Comparison of ENCODE assay signal across 29 cellular contexts in the genomic region with DNA sequence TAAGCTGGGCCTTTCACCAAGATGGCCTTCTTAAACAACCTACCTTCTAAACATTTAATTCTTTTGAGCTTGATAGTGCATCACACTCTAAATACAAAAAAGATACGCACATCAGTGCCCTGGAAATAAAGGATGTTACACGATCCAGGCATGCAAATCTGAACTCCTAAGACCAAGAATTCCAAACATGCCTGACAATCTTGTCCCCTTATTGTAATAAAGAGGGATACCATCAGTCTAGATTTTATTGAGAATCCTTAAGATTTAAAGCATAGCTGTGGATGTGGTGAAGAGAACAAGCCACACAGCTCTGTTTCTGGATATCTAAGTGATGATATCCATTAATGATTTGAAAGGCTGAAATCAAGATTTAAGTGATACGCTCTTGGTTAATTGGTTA.
"Had no signal": no experiment of that assay in that cellular context is flagged by ENCODE, and none has a peak within 500 bp of the region (broad histone marks: within the 10 kb centered on the region; RNA-seq: fewer than 3 reads in every experiment).

No MANE protein-coding gene starts in this region.

- H3K9me3 ChIP-seq: ascending aorta, body of pancreas had no signal

- ATAC-seq: activated CD4-positive, CD25-positive, alpha-beta regulatory T cell treated with anti-CD3 and anti-CD28 coated beads, Interleukin-2, amount 50 U/mL, for 24 hours; activated CD8-positive, alpha-beta memory T cell treated with anti-CD3 and anti-CD28 coated beads, Interleukin-2, amount 10 ng/mL, durations not matched to agents 7 days and 5 days; activated CD8-positive, alpha-beta T cell treated with anti-CD3 and anti-CD28 coated beads, Interleukin-2, amount 10 ng/mL, durations not matched to agents 7 days and 5 days; body of pancreas; esophagus mucosa; T-helper 17 cell had no signal

- H3K27me3 ChIP-seq: ascending aorta, body of pancreas had no signal

- H3K4me3 Mint-ChIP-seq: activated B cell treated with CpG ODN at 0.5 μM for 24 hours; activated CD4-positive, alpha-beta memory T cell treated with anti-CD3 and anti-CD28 coated beads for 36 hours; activated CD8-positive, alpha-beta memory T cell treated with anti-CD3 and anti-CD28 coated beads, Interleukin-2, amount 10 ng/mL, durations not matched to agents 7 days and 5 days; activated CD8-positive, alpha-beta T cell treated with anti-CD3 and anti-CD28 coated beads, Interleukin-2, amount 10 ng/mL, durations not matched to agents 7 days and 5 days; activated naive CD4-positive, alpha-beta T cell treated with anti-CD3 and anti-CD28 coated beads for 36 hours; activated naive CD4-positive, alpha-beta T cell treated with anti-CD3 and anti-CD28 coated beads, Interleukin-2, amount 50 U/mL, for 24 hours; activated naive CD8-positive, alpha-beta T cell treated with anti-CD3 and anti-CD28 coated beads for 36 hours; activated T-helper 1 cell treated with anti-CD3 and anti-CD28 coated beads, Interleukin-12 subunit alpha, Interleukin-12 subunit beta, Interleukin-2, Interleukin-4 antibody, amounts not matched to agents 30 ng/mL and 10 ng/mL and 1 ng/mL, durations not matched to agents 14 hours and 24 hours and 36 hours; T-helper 17 cell; T-helper 2 cell treated with Interferon-gamma antibody and Interleukin-4, amounts not matched to agents 5 μg/mL and 100 μg/mL, for 36 hours had no signal

- H3K4me3 ChIP-seq: ascending aorta, body of pancreas had no signal

- H3K27ac Mint-ChIP-seq: activated B cell treated with CpG ODN at 0.5 μM for 24 hours; activated CD4-positive, alpha-beta memory T cell treated with anti-CD3 and anti-CD28 coated beads for 36 hours; activated CD8-positive, alpha-beta memory T cell treated with anti-CD3 and anti-CD28 coated beads, Interleukin-2, amount 10 ng/mL, durations not matched to agents 7 days and 5 days; activated CD8-positive, alpha-beta T cell treated with anti-CD3 and anti-CD28 coated beads, Interleukin-2, amount 10 ng/mL, durations not matched to agents 7 days and 5 days; activated naive CD4-positive, alpha-beta T cell treated with anti-CD3 and anti-CD28 coated beads for 36 hours; activated naive CD4-positive, alpha-beta T cell treated with anti-CD3 and anti-CD28 coated beads, Interleukin-2, amount 50 U/mL, for 24 hours; activated naive CD8-positive, alpha-beta T cell treated with anti-CD3 and anti-CD28 coated beads for 36 hours; activated T-helper 1 cell treated with anti-CD3 and anti-CD28 coated beads, Interleukin-12 subunit alpha, Interleukin-12 subunit beta, Interleukin-2, Interleukin-4 antibody, amounts not matched to agents 30 ng/mL and 10 ng/mL and 1 ng/mL, durations not matched to agents 14 hours and 24 hours and 36 hours; activated T-helper 2 cell treated with anti-CD3 and anti-CD28 coated beads, Interferon-gamma antibody, Interleukin-2, Interleukin-4, amounts not matched to agents 10 μg/mL and 5 μg/mL and 100 μg/mL, durations not matched to agents 14 hours and 24 hours and 36 hours; T-helper 17 cell; T-helper 2 cell treated with Interferon-gamma antibody and Interleukin-4, amounts not matched to agents 5 μg/mL and 100 μg/mL, for 36 hours had no signal

- H3K27me3 Mint-ChIP-seq: activated B cell treated with CpG ODN at 0.5 μM for 24 hours; activated CD4-positive, alpha-beta memory T cell treated with anti-CD3 and anti-CD28 coated beads for 36 hours; activated CD8-positive, alpha-beta memory T cell treated with anti-CD3 and anti-CD28 coated beads, Interleukin-2, amount 10 ng/mL, durations not matched to agents 7 days and 5 days; activated naive CD4-positive, alpha-beta T cell treated with anti-CD3 and anti-CD28 coated beads, Interleukin-2, amount 50 U/mL, for 24 hours; activated naive CD8-positive, alpha-beta T cell treated with anti-CD3 and anti-CD28 coated beads for 36 hours; T-helper 17 cell had no signal

- DNase-seq: activated B cell treated with CpG ODN at 0.5 μM for 24 hours; activated CD4-positive, alpha-beta memory T cell treated with anti-CD3 and anti-CD28 coated beads for 36 hours; activated CD4-positive, alpha-beta T cell treated with anti-CD3 and anti-CD28 coated beads for 48 hours; activated CD8-positive, alpha-beta memory T cell treated with anti-CD3 and anti-CD28 coated beads, Interleukin-2, amount 10 ng/mL, durations not matched to agents 7 days and 5 days; activated CD8-positive, alpha-beta memory T cell treated with anti-CD3 and anti-CD28 coated beads, Interleukin-2, amount 50 U/mL, for 4 hours; activated CD8-positive, alpha-beta T cell treated with anti-CD3 and anti-CD28 coated beads, Interleukin-2, amount 10 ng/mL, durations not matched to agents 7 days and 5 days; activated effector memory CD4-positive, alpha-beta T cell treated with anti-CD3 and anti-CD28 coated beads, Interleukin-2, amount 50 U/mL, for 16 hours; activated naive CD4-positive, alpha-beta T cell treated with anti-CD3 and anti-CD28 coated beads for 36 hours; activated naive CD8-positive, alpha-beta T cell treated with anti-CD3 and anti-CD28 coated beads for 36 hours; activated T-cell treated with anti-CD3 and anti-CD28 coated beads, Interleukin-2, amount 50 U/mL, for 1 hour; activated T-cell treated with anti-CD3 and anti-CD28 coated beads, Interleukin-2, amount 50 U/mL, for 48 hours; body of pancreas; caudate nucleus; cortex of kidney; dermis blood vessel endothelial cell; effector CD8-positive, alpha-beta T cell; foreskin fibroblast; head of caudate nucleus; T-helper 1 cell; T-helper 17 cell; T1000; WERI-Rb-1 had no signal

- H3K9me3 Mint-ChIP-seq: activated B cell treated with CpG ODN at 0.5 μM for 24 hours; activated CD4-positive, alpha-beta memory T cell treated with anti-CD3 and anti-CD28 coated beads for 36 hours; activated naive CD4-positive, alpha-beta T cell treated with anti-CD3 and anti-CD28 coated beads for 36 hours; activated naive CD4-positive, alpha-beta T cell treated with anti-CD3 and anti-CD28 coated beads, Interleukin-2, amount 50 U/mL, for 24 hours; activated naive CD8-positive, alpha-beta T cell treated with anti-CD3 and anti-CD28 coated beads for 36 hours; activated T-helper 1 cell treated with anti-CD3 and anti-CD28 coated beads, Interleukin-12 subunit alpha, Interleukin-12 subunit beta, Interleukin-2, Interleukin-4 antibody, amounts not matched to agents 30 ng/mL and 10 ng/mL and 1 ng/mL, durations not matched to agents 14 hours and 24 hours and 36 hours; activated T-helper 2 cell treated with anti-CD3 and anti-CD28 coated beads, Interferon-gamma antibody, Interleukin-2, Interleukin-4, amounts not matched to agents 10 μg/mL and 5 μg/mL and 100 μg/mL, durations not matched to agents 14 hours and 24 hours and 36 hours; T-helper 2 cell treated with Interferon-gamma antibody and Interleukin-4, amounts not matched to agents 5 μg/mL and 100 μg/mL, for 36 hours had no signal

- H3K4me1 ChIP-seq: ascending aorta had no signal

- H3K27ac ChIP-seq: ascending aorta, body of pancreas, WERI-Rb-1 had no signal
